13 cellular contexts compared by ENCODE assay signal in genomic region chr3:47399016-47399415, GRCh38.
"Had no signal": no experiment of that assay in that cellular context is flagged by ENCODE, and none has a peak within 500 bp of the region (broad histone marks: within the 10 kb centered on the region; RNA-seq: fewer than 3 reads in every experiment).

No MANE protein-coding gene starts in this region.

- ATAC-seq: stimulated activated naive CD8-positive, alpha-beta T cell treated with anti-CD3 and anti-CD28 coated beads, Interleukin-15, amount 100 ng/mL, for 72 hours had no signal

- H3K27me3 Mint-ChIP-seq: activated CD4-positive, alpha-beta memory T cell treated with anti-CD3 and anti-CD28 coated beads for 36 hours; activated naive CD8-positive, alpha-beta T cell; stimulated activated naive CD8-positive, alpha-beta T cell treated with anti-CD3 and anti-CD28 coated beads, Interleukin-15, amount 100 ng/mL, for 72 hours had no signal

- H3K9me3 Mint-ChIP-seq: activated CD4-positive, alpha-beta memory T cell treated with anti-CD3 and anti-CD28 coated beads for 36 hours; endodermal cell; mesothelial cell of epicardium; stimulated activated naive CD8-positive, alpha-beta T cell treated with anti-CD3 and anti-CD28 coated beads, Interleukin-15, amount 100 ng/mL, for 72 hours; T-helper 2 cell treated with Interferon-gamma antibody and Interleukin-4, amounts not matched to agents 5 μg/mL and 100 μg/mL, for 36 hours had no signal

- H3K36me3 Mint-ChIP-seq: activated naive CD8-positive, alpha-beta T cell had no signal

- H3K27ac Mint-ChIP-seq: activated CD4-positive, alpha-beta memory T cell treated with anti-CD3 and anti-CD28 coated beads for 36 hours; activated naive CD8-positive, alpha-beta T cell; mesothelial cell of epicardium; stimulated activated naive CD8-positive, alpha-beta T cell treated with anti-CD3 and anti-CD28 coated beads, Interleukin-15, amount 100 ng/mL, for 72 hours; T-helper 2 cell treated with Interferon-gamma antibody and Interleukin-4, amounts not matched to agents 5 μg/mL and 100 μg/mL, for 36 hours had no signal

- H3K4me3 Mint-ChIP-seq: activated CD4-positive, alpha-beta memory T cell treated with anti-CD3 and anti-CD28 coated beads for 36 hours; activated naive CD8-positive, alpha-beta T cell; endodermal cell; mesothelial cell of epicardium; stimulated activated naive CD8-positive, alpha-beta T cell treated with anti-CD3 and anti-CD28 coated beads, Interleukin-15, amount 100 ng/mL, for 72 hours; T-helper 2 cell treated with Interferon-gamma antibody and Interleukin-4, amounts not matched to agents 5 μg/mL and 100 μg/mL, for 36 hours had no signal

- DNase-seq: activated CD4-positive, alpha-beta memory T cell treated with anti-CD3 and anti-CD28 coated beads for 36 hours; activated CD4-positive, alpha-beta T cell treated with anti-CD3 and anti-CD28 coated beads for 4 hours; activated effector memory CD4-positive, alpha-beta T cell treated with Interleukin-2 at 50 U/mL for 16 hours; endodermal cell; erythroblast; foreskin melanocyte; head of caudate nucleus; occipital lobe; stimulated activated naive CD8-positive, alpha-beta T cell treated with anti-CD3 and anti-CD28 coated beads, Interleukin-15, amount 100 ng/mL, for 72 hours; upper lobe of left lung had no signal
